Comparison of ENCODE assay signal across 1 cellular context in genomic region chr10:112754001-112754411, GRCh38.
TF ChIP-seq lines count a peak whose summit lies in the region.

No MANE protein-coding gene starts in this region.

TF ChIP-seq in HepG2, 621 proteins besides CTCF, POLR2A, EP300 and RAD21:
- TF ChIP-seq ZNF510 (CRISPR knock-in tag; IDR thresholded peaks at IDR 0.05; ENCODE audit: low read depth), result no peak
- TF ChIP-seq MATR3 (CRISPR knock-in tag; IDR thresholded peaks at IDR 0.05), result no peak
- TF ChIP-seq KLF11 (CRISPR knock-in tag; IDR thresholded peaks at IDR 0.05), result no peak
- TF ChIP-seq KDM2A (CRISPR knock-in tag; IDR thresholded peaks at IDR 0.05; ENCODE audit: borderline replicate concordance, low read depth), result no peak
- no peak for TF ChIP-seq ZNF563 (CRISPR knock-in tag; IDR thresholded peaks at IDR 0.05)
- TF ChIP-seq WIZ (CRISPR knock-in tag; IDR thresholded peaks at IDR 0.05), result no peak
- no peak for TF ChIP-seq NFYC (CRISPR knock-in tag; IDR thresholded peaks at IDR 0.05)
